Comparison of ENCODE assay signal across 8 cellular contexts in the genomic region with DNA sequence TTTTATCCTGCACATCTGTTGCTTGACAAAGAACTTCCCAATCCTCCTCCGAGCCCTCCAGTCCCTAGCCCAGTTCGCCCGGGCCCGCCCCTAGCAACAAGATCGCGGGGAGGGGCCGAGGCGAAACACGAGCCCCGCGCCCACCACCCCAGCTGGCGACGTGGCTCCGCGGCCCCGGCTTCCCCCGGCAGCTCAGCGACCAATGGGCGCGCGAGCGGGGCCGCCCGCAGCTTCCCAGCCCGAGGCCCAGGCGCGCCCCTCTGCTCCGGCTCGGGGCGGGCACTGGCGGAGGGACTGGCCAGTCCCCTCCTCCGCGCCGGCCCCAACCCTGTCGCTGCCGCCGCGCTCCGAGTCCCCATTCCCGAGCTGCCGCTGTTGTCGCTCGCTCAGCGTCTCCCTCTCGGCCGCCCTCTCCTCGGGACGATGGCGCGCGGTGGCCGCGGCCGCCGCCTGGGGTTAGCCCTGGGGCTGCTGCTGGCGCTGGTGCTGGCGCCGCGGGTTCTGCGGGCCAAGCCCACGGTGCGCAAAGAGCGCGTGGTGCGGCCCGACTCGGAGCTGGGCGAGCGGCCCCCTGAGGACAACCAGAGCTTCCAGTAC. TPM values are rescaled to one million over a fixed set of nuclear protein-coding genes. Genes with fewer than 3 reads are reported as not detected.
A peak's percentile ranks its signal among the peaks of the same experiment; 100 is the strongest.
DNase-seq lines count a peak whose midpoint lies in the region; ATAC-seq and TF ChIP-seq lines count a peak whose summit lies in the region.

A gene (plus strand): TSS at position 301 of the 597 bp plus-strand sequence. CDS start 123 bp downstream, at position 424.

- TF ChIP-seq CTCF in 22Rv1 (IDR thresholded peaks at IDR 0.05) (peak; percentile 11; the same call in 1 of the 2 replicates), lung (IDR thresholded peaks at IDR 0.05; ENCODE audit: control extremely low read depth, extremely low read depth) (no peak)
- TF ChIP-seq CTCF in activated CD8-positive, alpha-beta T cell treated with anti-CD3 and anti-CD28 coated beads for 36 hours (IDR thresholded peaks at IDR 0.05): no peak

- H3K27ac ChIP-seq in 22Rv1: peak within 1 kb of the TSS; percentile 68
- peak within 1 kb of the TSS; percentile 43 for H3K27ac ChIP-seq in effector memory CD4-positive, alpha-beta T cell (ENCODE audit: insufficient read depth, low read length, poor library complexity, severe bottlenecking)
- peak within 1 kb of the TSS; percentile 82 to 86 for H3K27ac ChIP-seq in lung (ENCODE audit: low read depth in 1 of 2, low read length in 1 of 2)

- intact Hi-C loops in activated CD8-positive, alpha-beta T cell treated with anti-CD3 and anti-CD28 coated beads for 36 hours (cut with micrococcal nuclease): no loop called here

- peaks cover 8% of the 10 kb centered on the region for H3K4me1 ChIP-seq in effector memory CD4-positive, alpha-beta T cell (ENCODE audit: control insufficient read depth, insufficient read depth, low read length, poor library complexity, severe bottlenecking)
- H3K4me1 ChIP-seq in lung (ENCODE audit: control insufficient read depth in 2 of 2, insufficient read depth in 2 of 2, low read length in 2 of 2): peaks cover 12 to 17% of the 10 kb centered on the region in 2 donors

- H3K4me3 Mint-ChIP-seq in activated CD8-positive, alpha-beta T cell treated with anti-CD3 and anti-CD28 coated beads for 36 hours: peak within 1 kb of the TSS; percentile 82

- 0 to 1% methylated on average over 48 to 67 of the region's 69 CpGs for WGBS in lung, 2 donors

- CTCF ChIA-PET in activated CD8-positive, alpha-beta T cell treated with anti-CD3 and anti-CD28 coated beads for 36 hours (lab: Charles Lee): interaction anchor here (1.3 kb wide), 1 partner anchor 85 kb away, joined by 3 read pairs; no protein-coding TSS in a partner anchor

- no peaks in the 10 kb centered on the region for H3K36me3 ChIP-seq in effector memory CD4-positive, alpha-beta T cell (ENCODE audit: control insufficient read depth, insufficient read depth, low read length)
- H3K36me3 ChIP-seq in lung (ENCODE audit: control insufficient read depth in 2 of 2, insufficient read depth in 2 of 2, low read length in 2 of 2): no peaks in the 10 kb centered on the region

- H3K27ac Mint-ChIP-seq in activated CD8-positive, alpha-beta T cell treated with anti-CD3 and anti-CD28 coated beads for 36 hours: peak within 1 kb of the TSS; percentile 90

- ATAC-seq in GM18498 (IDR thresholded peaks at IDR 0.05; ENCODE audit: unreplicated experiment): peak; percentile 52
- ATAC-seq in HG02884 (IDR thresholded peaks at IDR 0.05; ENCODE audit: unreplicated experiment): peak; percentile 42
- ATAC-seq in activated CD8-positive, alpha-beta T cell treated with anti-CD3 and anti-CD28 coated beads for 36 hours: peak; percentile 72
- peak; percentile 87 for ATAC-seq in lung (ENCODE audit: insufficient read depth, low FRiP score)

- DNase-seq in NCI-H2227 (lab: John Stamatoyannopoulos, UW; ENCODE audit: unreplicated experiment) (peak; percentile 85), lung (ENCODE audit: low spot score) (peak; percentile 61)
- peak; percentile 55 for DNase-seq in activated CD8-positive, alpha-beta T cell treated with anti-CD3 and anti-CD28 coated beads for 36 hours
- DNase-seq in effector memory CD4-positive, alpha-beta T cell: peak; percentile 4 to 8 (median 4)
- DNase-seq in stimulated activated CD8-positive, alpha-beta memory T cell treated with anti-CD3 and anti-CD28 coated beads, Interleukin-15, amount 100 ng/mL, for 24 hours (ENCODE audit: low read depth): peak; percentile 24

- H3K9me3 Mint-ChIP-seq in activated CD8-positive, alpha-beta T cell treated with anti-CD3 and anti-CD28 coated beads for 36 hours: no peaks in the 10 kb centered on the region

- peak within 1 kb of the TSS; percentile 90 for H3K4me3 ChIP-seq in effector memory CD4-positive, alpha-beta T cell (ENCODE audit: insufficient read depth, low read depth, low read length, poor library complexity, severe bottlenecking)
- peak within 1 kb of the TSS; percentile 88 for H3K4me3 ChIP-seq in lung

- no peaks in the 10 kb centered on the region for H3K27me3 ChIP-seq in effector memory CD4-positive, alpha-beta T cell (replicated peaks; ENCODE audit: control insufficient read depth, insufficient read depth, low read length, poor library complexity, severe bottlenecking)
- H3K27me3 ChIP-seq in lung (ENCODE audit: control insufficient read depth, insufficient read depth): no peaks in the 10 kb centered on the region

- H3K36me3 Mint-ChIP-seq in activated CD8-positive, alpha-beta T cell treated with anti-CD3 and anti-CD28 coated beads for 36 hours (ENCODE audit: low read depth): peaks cover 14% of the 10 kb centered on the region

- POLR2A ChIA-PET in activated CD8-positive, alpha-beta T cell treated with anti-CD3 and anti-CD28 coated beads for 36 hours (lab: Charles Lee): interaction anchor here (1.3 kb wide), 1 partner anchor 11 kb away, joined by 7 read pairs; no protein-coding TSS in a partner anchor

- peaks cover 18% of the 10 kb centered on the region for H3K27me3 Mint-ChIP-seq in activated CD8-positive, alpha-beta T cell treated with anti-CD3 and anti-CD28 coated beads for 36 hours

- H3K4me1 Mint-ChIP-seq in activated CD8-positive, alpha-beta T cell treated with anti-CD3 and anti-CD28 coated beads for 36 hours (ENCODE audit: low read depth): peaks cover 35% of the 10 kb centered on the region

- no peaks in the 10 kb centered on the region for H3K9me3 ChIP-seq in effector memory CD4-positive, alpha-beta T cell (ENCODE audit: control insufficient read depth, low read length)
- no peaks in the 10 kb centered on the region for H3K9me3 ChIP-seq in lung (ENCODE audit: control insufficient read depth in 2 of 2, insufficient read depth in 1 of 2, low read length in 1 of 2)

RNA-seq across cellular contexts. Expression of the gene that starts here (rescaled TPM):
- total RNA-seq in activated CD8-positive, alpha-beta T cell treated with anti-CD3 and anti-CD28 coated beads for 36 hours: 10 to 100 TPM; 26.2 to 27.7 TPM
- 100 to 1,000 TPM in 1 of 2 donors, 10 to 100 TPM in 1; 84.5 to 111 TPM for total RNA-seq in lung
- 10 to 100 TPM; 78.7 to 84.7 TPM for polyA plus RNA-seq in lung

Comparison
In these comparisons a context has a peak if more than half of its experiments do, and no peak if none do; other contexts are left out.
1. Peak in every context shown above with its lines: DNase-seq, ATAC-seq, H3K4me3 ChIP-seq and H3K27ac ChIP-seq.
2. DNase-seq: peak in every context shown above with its lines; median percentile 85 in NCI-H2227; 61 in lung; 55 in activated CD8-positive, alpha-beta T cell treated with anti-CD3 and anti-CD28 coated beads for 36 hours; 24 in stimulated activated CD8-positive, alpha-beta memory T cell treated with anti-CD3 and anti-CD28 coated beads, Interleukin-15, amount 100 ng/mL, for 24 hours; 4 in effector memory CD4-positive, alpha-beta T cell.